In genomic region chr5:82570-82969, GRCh38 we compare ENCODE assay signal across 24 cellular contexts. TPM values are rescaled to one million over a fixed set of nuclear protein-coding genes. Genes with fewer than 3 reads are reported as not detected.
DNase-seq lines count a peak whose midpoint lies in the region; ATAC-seq, FAIRE-seq and TF ChIP-seq lines count a peak whose summit lies in the region.
"Had no signal": no experiment of that assay in that cellular context is flagged by ENCODE, and none has a peak within 500 bp of the region (broad histone marks: within the 10 kb centered on the region; RNA-seq: fewer than 3 reads in every experiment).

No MANE protein-coding gene starts in this region.

- H3K36me3 ChIP-seq in GM23338 (ENCODE audit: insufficient read depth) (no peaks in the 10 kb centered on the region), Panc1 (ENCODE audit: control insufficient read depth, insufficient read depth, low read length) (no peaks in the 10 kb centered on the region), iPS-18a (ENCODE audit: control insufficient read depth, low read depth, low read length) (no peaks in the 10 kb centered on the region), trophoblast cell (ENCODE audit: control insufficient read depth in 1 of 2, insufficient read depth in 2 of 2, low read length in 2 of 2) (no peaks in the 10 kb centered on the region)
- H3K36me3 ChIP-seq: esophagus muscularis mucosa, prostate gland, stomach, tibial artery had no signal

- peak overlapping the region; percentile 51 for H2BK12ac ChIP-seq in trophoblast cell (ENCODE audit: low read length)

- no CpG with 5 or more reads among the region's 10 CpGs for WGBS in trophoblast cell (ENCODE audit: extremely low coverage, insufficient coverage, insufficient read length)

- no peak overlapping the region for H4K8ac ChIP-seq in trophoblast cell (ENCODE audit: low read depth, low read length)

- no peak overlapping the region for H3K14ac ChIP-seq in trophoblast cell (ENCODE audit: low read length)

- H2AK5ac ChIP-seq in trophoblast cell (ENCODE audit: low read length) = no peak overlapping the region

- peak overlapping the region; percentile 58 for H3K4me3 Mint-ChIP-seq in GM23338
- H3K4me3 Mint-ChIP-seq: CD14-positive monocyte had no signal

- H3K4me2 ChIP-seq in GM23338 = peak overlapping the region; percentile 59
- H3K4me2 ChIP-seq in trophoblast cell (ENCODE audit: low read length) = peak overlapping the region; percentile 37

- H3K4me1 Mint-ChIP-seq in GM23338 = peaks cover 49% of the 10 kb centered on the region
- H3K4me1 Mint-ChIP-seq: CD14-positive monocyte had no signal

- H3K27ac ChIP-seq in GM23338 (ENCODE audit: low read depth) = peak overlapping the region; percentile 79
- H3K27ac ChIP-seq in Panc1 (ENCODE audit: low read length) = peak overlapping the region; percentile 59
- no peak overlapping the region for H3K27ac ChIP-seq in iPS-18a (ENCODE audit: low read length)
- H3K27ac ChIP-seq in trophoblast cell (ENCODE audit: low read depth, low read length) = peak overlapping the region; percentile 73
- H3K27ac ChIP-seq: body of pancreas, esophagus muscularis mucosa, prostate gland, stomach, tibial artery had no signal

- H2BK120ac ChIP-seq in trophoblast cell (ENCODE audit: insufficient read depth, low read length, poor library complexity) = peak overlapping the region; percentile 55

- peak; percentile 28 for ATAC-seq in GM23338
- no peak for ATAC-seq in Panc1
- ATAC-seq: mucosa of descending colon had no signal

- H3F3A ChIP-seq in GM23338 (replicated peaks; ENCODE audit: low read depth) = peaks cover 8% of the 10 kb centered on the region

- H3K18ac ChIP-seq in trophoblast cell (ENCODE audit: low read length) = no peak overlapping the region

- no peak overlapping the region for H2AFZ ChIP-seq in GM23338
- H2AFZ ChIP-seq in trophoblast cell (ENCODE audit: insufficient read depth, low read length, poor library complexity) = no peak overlapping the region

- in situ Hi-C loops in Panc1 (cut with HindIII; ENCODE audit: low pct_unique_long_range_greater_than_20kb, low sequenced_read_pairs) = no loop called here

- H4K20me1 ChIP-seq in GM23338 (replicated peaks; ENCODE audit: insufficient read depth) = no peaks in the 10 kb centered on the region

- no peaks in the 10 kb centered on the region; the same call in 2 of the 3 replicates for H3K36me3 Mint-ChIP-seq in GM23338 (ENCODE audit: low read depth)
- H3K36me3 Mint-ChIP-seq: CD14-positive monocyte had no signal

- H4K12ac ChIP-seq in trophoblast cell (ENCODE audit: low read depth, low read length) = no peak overlapping the region

- H3K4ac ChIP-seq in trophoblast cell (ENCODE audit: low read depth, low read length) = no peak overlapping the region

- H3K27me3 Mint-ChIP-seq in GM23338 (ENCODE audit: insufficient read depth, low read depth, poor library complexity) = peaks cover 17% of the 10 kb centered on the region

- no peaks in the 10 kb centered on the region for H3K27me3 ChIP-seq in GM23338 (ENCODE audit: insufficient read depth)
- no peaks in the 10 kb centered on the region; the same call in 1 of the 2 replicates for H3K27me3 ChIP-seq in Panc1 (ENCODE audit: control insufficient read depth, insufficient read depth, low read length)
- H3K27me3 ChIP-seq in iPS-18a (ENCODE audit: control insufficient read depth, insufficient read depth, low read length) = no peaks in the 10 kb centered on the region
- H3K27me3 ChIP-seq in trophoblast cell (ENCODE audit: insufficient read depth, low read length) = no peaks in the 10 kb centered on the region
- H3K27me3 ChIP-seq: body of pancreas had no signal

- DNase-seq in GM23338 (ENCODE audit: low spot score) (peak; percentile 49), Panc1 (ENCODE audit: low read depth, low spot score) (no peak), trophoblast cell (no peak), NCI-H146 treated with DMSO at 0.1 percent for 48 hours (lab: John Stamatoyannopoulos, UW; ENCODE audit: unreplicated experiment) (no peak), H54 (ENCODE audit: insufficient read length, low spot score) (no peak), T-helper 9 cell (no peak)
- DNase-seq in activated CD4-positive, alpha-beta T cell treated with anti-CD3 and anti-CD28 coated beads, Interleukin-2, amount 50 U/mL, for 4 hours = no peak
- DNase-seq: activated CD4-positive, alpha-beta T cell treated with anti-CD3 and anti-CD28 coated beads, Interleukin-2, amount 50 U/mL, for 48 hours; activated CD4-positive, CD25-positive, alpha-beta regulatory T cell; activated effector memory CD4-positive, alpha-beta T cell treated with Interleukin-2 at 50 U/mL for 16 hours; effector memory CD4-positive, alpha-beta T cell; foreskin melanocyte; hypothalamus; KG1; mucosa of descending colon; NCI-H1436 treated with DMSO at 0.1 percent for 48 hours; stimulated activated CD8-positive, alpha-beta memory T cell treated with anti-CD3 and anti-CD28 coated beads, Interleukin-4, amount 100 ng/mL, for 48 hours; stomach; tibial artery had no signal

- no peak for TF ChIP-seq POLR2A in H54 (IDR thresholded peaks at IDR 0.05; ENCODE audit: low read depth, low read length)

- no peak overlapping the region for H3K23ac ChIP-seq in trophoblast cell (ENCODE audit: low read length)

- CTCF ChIA-PET in Panc1 (lab: Charles Lee) = no interaction called here

- intact Hi-C loops in Panc1 (cut with micrococcal nuclease; ENCODE audit: unreplicated experiment) = no loop called here

- H3K9me2 ChIP-seq in GM23338 (ENCODE audit: insufficient read depth) = no peaks in the 10 kb centered on the region

- H2BK5ac ChIP-seq in trophoblast cell (ENCODE audit: low read depth, low read length, poor library complexity) = peak overlapping the region; percentile 70

- no peaks in the 10 kb centered on the region for H3K9me3 ChIP-seq in Panc1 (ENCODE audit: control insufficient read depth, insufficient read depth, low read depth, low read length)
- H3K9me3 ChIP-seq in iPS-18a (ENCODE audit: control insufficient read depth, low read depth, low read length) = no peaks in the 10 kb centered on the region
- H3K9me3 ChIP-seq in trophoblast cell (ENCODE audit: insufficient read depth, low read depth, low read length) = peaks cover 2% of the 10 kb centered on the region
- H3K9me3 ChIP-seq: body of pancreas, esophagus muscularis mucosa, mucosa of descending colon, prostate gland, stomach, tibial artery had no signal

- H3K9ac ChIP-seq in iPS-18a (ENCODE audit: low read length) = peak overlapping the region; percentile 39
- H3K9ac ChIP-seq in trophoblast cell (ENCODE audit: low read length) = no peak overlapping the region

- H3K9me3 Mint-ChIP-seq in GM23338 = no peaks in the 10 kb centered on the region

- H3K79me2 ChIP-seq in GM23338 (replicated peaks; ENCODE audit: insufficient read depth) (no peaks in the 10 kb centered on the region), trophoblast cell (ENCODE audit: control insufficient read depth, insufficient read depth, low read length, poor library complexity) (peaks cover 5% of the 10 kb centered on the region)

- peak overlapping the region; percentile 65 for H4K91ac ChIP-seq in trophoblast cell (ENCODE audit: low read depth, low read length)

- H3K27ac Mint-ChIP-seq in GM23338 = peak overlapping the region; percentile 62
- H3K27ac Mint-ChIP-seq: CD14-positive monocyte had no signal

- no TSS peak for BruUV-seq in Panc1 (replicated peaks; lab: Mats Ljungman, UMichigan)

- H3K79me1 ChIP-seq in trophoblast cell (ENCODE audit: low read length) = peaks cover 23% of the 10 kb centered on the region

- peaks cover 18% of the 10 kb centered on the region for H3K4me1 ChIP-seq in GM23338 (ENCODE audit: insufficient read depth)
- H3K4me1 ChIP-seq in Panc1 (ENCODE audit: control insufficient read depth, insufficient read depth, low read length) = peaks cover 31% of the 10 kb centered on the region
- peaks cover 21% of the 10 kb centered on the region for H3K4me1 ChIP-seq in iPS-18a (ENCODE audit: control insufficient read depth, low read depth, low read length)
- H3K4me1 ChIP-seq in trophoblast cell (ENCODE audit: control insufficient read depth in 1 of 2, insufficient read depth in 2 of 2, low read length in 2 of 2) = peaks cover 24 to 27% of the 10 kb centered on the region in 2 experiments
- H3K4me1 ChIP-seq: body of pancreas, esophagus muscularis mucosa, prostate gland, tibial artery had no signal

- H3K4me3 ChIP-seq in GM23338 (peak overlapping the region; percentile 22), Panc1 (ENCODE audit: low read depth in 2 of 2, low read length in 2 of 2) (no peak overlapping the region), iPS-18a (ENCODE audit: low read length) (peak overlapping the region; percentile 55), trophoblast cell (ENCODE audit: low read depth, low read length) (no peak overlapping the region)
- H3K4me3 ChIP-seq: body of pancreas, esophagus muscularis mucosa, mucosa of descending colon, prostate gland, stomach, tibial artery had no signal

- TF ChIP-seq CTCF in GM23338 (conservative IDR thresholded peaks at IDR 0.05; ENCODE audit: low read depth in 2 of 2) (no peak), Panc1 (IDR thresholded peaks at IDR 0.05) (no peak)

- FAIRE-seq in H54 (lab: Jason Lieb, UNC) = no peak

- POLR2A ChIA-PET in Panc1 (lab: Charles Lee) = no interaction called here

TF ChIP-seq in GM23338, 12 proteins besides CTCF, POLR2A, EP300 and RAD21 (continues in another document):
- TF ChIP-seq CREB1 (CRISPR knock-in tag; IDR thresholded peaks at IDR 0.05; ENCODE audit: low read depth) = no peak
- TF ChIP-seq POLR2AphosphoS5 (IDR thresholded peaks at IDR 0.05; ENCODE audit: low read depth) = no peak
- TF ChIP-seq STAT1 (IDR thresholded peaks at IDR 0.05; ENCODE audit: unreplicated experiment) = no peak

RNA-seq across cellular contexts. Expression of gene PLEKHG4B, which starts 9.4 kb away (rescaled TPM):
- total RNA-seq in GM23338 (2014; rRNA removed; shearing (Covaris generic)) = 43.7 and 54.8 TPM in 2 replicates
- 33.5 and 34.2 TPM in 2 replicates for polyA plus RNA-seq in GM23338 (2016; fragmentation: Nextera tagmentation; extraction: Ambion mirVana)
- 8.9 TPM for total RNA-seq in Panc1 (2021; ENCODE audit: unreplicated experiment)
- polyA plus RNA-seq in Panc1 (2012; ENCODE audit: insufficient read length) = 9.4 TPM
- 36.7 and 38.3 TPM in 2 replicates for polyA plus RNA-seq in trophoblast cell (2013)
- polyA plus RNA-seq: CD14-positive monocyte had no signal

Comparison
In these comparisons a context has a peak if more than half of its experiments do, and no peak if none do; other contexts are left out.
1. H3K4me3 ChIP-seq: peak in GM23338 (single experiment) and iPS-18a (single experiment); none in Panc1 (0 of 2) and trophoblast cell (single experiment).